In genomic region chr6:33771342-33772113, GRCh38 we compare ENCODE assay signal across 8 cellular contexts. TPM values are rescaled to one million over a fixed set of nuclear protein-coding genes. Genes with fewer than 3 reads are reported as not detected.
DNase-seq lines count a peak whose midpoint lies in the region; TF ChIP-seq lines count a peak whose summit lies in the region.

No MANE protein-coding gene starts in this region.

- H3K4me3 Mint-ChIP-seq in endothelial cell (ENCODE audit: unreplicated experiment) (peak overlapping the region; percentile 62), mesothelial cell of epicardium (peak overlapping the region; percentile 28)

- peaks cover 38% of the 10 kb centered on the region for H3K36me3 Mint-ChIP-seq in endothelial cell (ENCODE audit: low read depth, unreplicated experiment)
- H3K36me3 Mint-ChIP-seq in mesothelial cell of epicardium, result peaks cover 22% of the 10 kb centered on the region

- peak overlapping the region; percentile 24; the same call in 1 of the 2 replicates for H3K4me3 ChIP-seq in AG10803 (ENCODE audit: low read length)

- H3K27ac Mint-ChIP-seq in endothelial cell (ENCODE audit: unreplicated experiment) (peak overlapping the region; percentile 82), mesothelial cell of epicardium (peak overlapping the region; percentile 94)

- H3K9me3 Mint-ChIP-seq in endothelial cell (ENCODE audit: unreplicated experiment) (no peaks in the 10 kb centered on the region), mesothelial cell of epicardium (no peaks in the 10 kb centered on the region)

- H3K4me1 Mint-ChIP-seq in endothelial cell (ENCODE audit: unreplicated experiment), result peaks cover 22% of the 10 kb centered on the region
- peaks cover 36% of the 10 kb centered on the region for H3K4me1 Mint-ChIP-seq in mesothelial cell of epicardium

- H3K27me3 Mint-ChIP-seq in endothelial cell (ENCODE audit: unreplicated experiment) (no peaks in the 10 kb centered on the region), mesothelial cell of epicardium (ENCODE audit: low read depth) (peaks cover 5% of the 10 kb centered on the region)

- DNase-seq in AG10803 (ENCODE audit: low read depth), result peak; percentile 100
- peak; percentile 74 for DNase-seq in H4 (ENCODE audit: low spot score)
- DNase-seq in NCI-H524 treated with DMSO at 0.1 percent for 48 hours (lab: John Stamatoyannopoulos, UW), result peak; percentile 75
- DNase-seq in activated CD8-positive, alpha-beta memory T cell treated with anti-CD3 and anti-CD28 coated beads for 4 hours (ENCODE audit: low read depth in 2 of 2), result peak; percentile 23 to 27
- DNase-seq in endothelial cell (ENCODE audit: low spot score), result peak; percentile 84
- peak; percentile 67 to 87 for DNase-seq in mesothelial cell of epicardium (ENCODE audit: low spot score in 2 of 2, unreplicated experiment in 2 of 2)
- peak; percentile 40 for DNase-seq in stimulated activated CD8-positive, alpha-beta memory T cell treated with anti-CD3 and anti-CD28 coated beads, Interleukin-15, amount 100 ng/mL, for 24 hours (ENCODE audit: low read depth)
- DNase-seq in NCI-H2196 treated with DMSO at 0.1 percent for 48 hours (lab: John Stamatoyannopoulos, UW; ENCODE audit: unreplicated experiment), result no peak

- peak; percentile 53 for TF ChIP-seq CTCF in AG10803 (conservative IDR thresholded peaks at IDR 0.05; ENCODE audit: low read length)
- peak; percentile 96 for TF ChIP-seq CTCF in endothelial cell (IDR thresholded peaks at IDR 0.05; ENCODE audit: unreplicated experiment)
- TF ChIP-seq CTCF in mesothelial cell of epicardium (IDR thresholded peaks at IDR 0.05; ENCODE audit: unreplicated experiment), result peak; percentile 94

RNA-seq across cellular contexts. Expression of gene LEMD2, which starts 17.4 kb away (rescaled TPM):
- 25.9 and 40.9 TPM in 2 replicates for total RNA-seq in H4 (2014; rRNA removed; shearing (Covaris generic))
- 105 TPM for total RNA-seq in endothelial cell (ENCODE audit: unreplicated experiment)
- 80.6 to 85.3 TPM (median 82.2 TPM) in 3 replicates for total RNA-seq in mesothelial cell of epicardium

RNA-seq across cellular contexts. Expression of gene IP6K3, which starts 24.8 kb away (rescaled TPM):
- total RNA-seq in H4 (2014; rRNA removed; shearing (Covaris generic)), result 0.06 TPM in 1 of 2 replicates, not detected in the other
- total RNA-seq in endothelial cell (ENCODE audit: unreplicated experiment) (not detected), mesothelial cell of epicardium (0.11 to 0.16 TPM in 2 of 3 replicates, not detected in the other)

RNA-seq across cellular contexts. Expression of gene MLN, which starts 32.3 kb away (rescaled TPM):
- not detected in 2 replicates for total RNA-seq in H4 (2014; rRNA removed; shearing (Covaris generic))
- total RNA-seq in endothelial cell (ENCODE audit: unreplicated experiment), result not detected
- not detected in 3 replicates for total RNA-seq in mesothelial cell of epicardium
